23 cellular contexts compared by ENCODE assay signal in the genomic region with DNA sequence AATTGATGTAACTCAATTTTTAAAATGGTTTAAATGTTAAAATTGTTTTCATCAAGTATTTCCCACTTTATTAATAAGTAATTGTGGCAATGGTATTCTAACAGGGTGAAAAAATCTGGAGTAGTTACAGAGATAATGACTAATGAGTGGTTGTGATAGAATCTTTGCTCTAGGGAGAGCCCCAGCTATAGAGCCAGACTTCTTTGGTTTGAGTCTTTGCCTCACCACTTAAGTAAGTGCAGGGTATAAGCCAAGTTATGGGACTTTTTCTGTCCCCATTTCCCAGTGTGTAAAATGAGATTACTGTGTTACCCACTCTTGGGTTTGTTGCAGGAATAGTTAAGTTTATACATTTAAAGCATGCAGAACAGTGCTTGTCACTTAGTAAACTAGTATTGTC.
"Had no signal": no experiment of that assay in that cellular context is flagged by ENCODE, and none has a peak within 500 bp of the region (broad histone marks: within the 10 kb centered on the region; RNA-seq: fewer than 3 reads in every experiment).

No MANE protein-coding gene starts in this region.

- H3K9me3 Mint-ChIP-seq: activated naive CD4-positive, alpha-beta T cell treated with anti-CD3 and anti-CD28 coated beads, Interleukin-2, amount 10 ng/mL, durations not matched to agents 7 days and 5 days; neural crest cell had no signal

- H3K4me3 ChIP-seq: coronary artery, esophagus squamous epithelium, left lung, lung, stomach, transverse colon, uterus had no signal

- H3K27me3 Mint-ChIP-seq: activated naive CD4-positive, alpha-beta T cell treated with anti-CD3 and anti-CD28 coated beads, Interleukin-2, amount 10 ng/mL, durations not matched to agents 7 days and 5 days; brain; naive thymus-derived CD4-positive, alpha-beta T cell; T-helper 17 cell had no signal

- DNase-seq: activated CD4-positive, alpha-beta T cell treated with anti-CD3 and anti-CD28 coated beads for 4 hours; activated CD4-positive, alpha-beta T cell treated with anti-CD3 and anti-CD28 coated beads, Interleukin-2, amount 50 U/mL, for 48 hours; activated CD4-positive, CD25-positive, alpha-beta regulatory T cell; activated effector memory CD4-positive, alpha-beta T cell treated with anti-CD3 and anti-CD28 coated beads, Interleukin-2, amount 50 U/mL, for 16 hours; activated naive CD4-positive, alpha-beta T cell treated with anti-CD3 and anti-CD28 coated beads, Interleukin-2, amount 10 ng/mL, durations not matched to agents 7 days and 5 days; activated T-cell treated with anti-CD3 and anti-CD28 coated beads, Interleukin-2, amount 50 U/mL, for 72 hours; central memory CD4-positive, alpha-beta T cell; esophagus squamous epithelium; foreskin fibroblast; left lung; naive thymus-derived CD4-positive, alpha-beta T cell; occipital lobe; small intestine; stimulated activated CD4-positive, alpha-beta T cell treated with anti-CD3 and anti-CD28 coated beads, Interleukin-2, amount 100 ng/mL, for 24 hours; stomach; T-helper 17 cell; transverse colon; uterus had no signal

- H3K27ac ChIP-seq: coronary artery, esophagus squamous epithelium, left lung, stomach, transverse colon, uterus had no signal

- H3K27ac Mint-ChIP-seq: activated naive CD4-positive, alpha-beta T cell treated with anti-CD3 and anti-CD28 coated beads, Interleukin-2, amount 10 ng/mL, durations not matched to agents 7 days and 5 days; activated T-cell treated with anti-CD3 and anti-CD28 coated beads, Interleukin-2, amount 50 U/mL, for 72 hours; brain; naive thymus-derived CD4-positive, alpha-beta T cell; stimulated activated effector memory CD8-positive, alpha-beta T cell treated with anti-CD3 and anti-CD28 coated beads, Interleukin-12 subunit alpha, Interleukin-12 subunit beta, amount 100 ng/mL, for 72 hours; T-helper 17 cell had no signal

- H3K4me3 Mint-ChIP-seq: activated naive CD4-positive, alpha-beta T cell treated with anti-CD3 and anti-CD28 coated beads, Interleukin-2, amount 10 ng/mL, durations not matched to agents 7 days and 5 days; activated T-cell treated with anti-CD3 and anti-CD28 coated beads, Interleukin-2, amount 50 U/mL, for 72 hours; brain; naive thymus-derived CD4-positive, alpha-beta T cell; neural crest cell; stimulated activated effector memory CD8-positive, alpha-beta T cell treated with anti-CD3 and anti-CD28 coated beads, Interleukin-12 subunit alpha, Interleukin-12 subunit beta, amount 100 ng/mL, for 72 hours; T-helper 17 cell had no signal

- H3K4me1 ChIP-seq: esophagus squamous epithelium, left lung, transverse colon, uterus had no signal

- H3K27me3 ChIP-seq: esophagus squamous epithelium, left lung, stomach, transverse colon, uterus had no signal

- H3K36me3 ChIP-seq: transverse colon, uterus had no signal

- H3K4me1 Mint-ChIP-seq: activated naive CD4-positive, alpha-beta T cell treated with anti-CD3 and anti-CD28 coated beads, Interleukin-2, amount 10 ng/mL, durations not matched to agents 7 days and 5 days; brain; naive thymus-derived CD4-positive, alpha-beta T cell; neural crest cell; stimulated activated effector memory CD8-positive, alpha-beta T cell treated with anti-CD3 and anti-CD28 coated beads, Interleukin-12 subunit alpha, Interleukin-12 subunit beta, amount 100 ng/mL, for 72 hours; T-helper 17 cell had no signal

- H3K9me3 ChIP-seq: esophagus squamous epithelium, left lung, stomach, transverse colon, uterus had no signal

- H3K36me3 Mint-ChIP-seq: activated naive CD4-positive, alpha-beta T cell treated with anti-CD3 and anti-CD28 coated beads, Interleukin-2, amount 10 ng/mL, durations not matched to agents 7 days and 5 days; stimulated activated effector memory CD8-positive, alpha-beta T cell treated with anti-CD3 and anti-CD28 coated beads, Interleukin-12 subunit alpha, Interleukin-12 subunit beta, amount 100 ng/mL, for 72 hours had no signal
